ENCODE assay signal across 30 cellular contexts in genomic region chr6:13358486-13358885, GRCh38. TPM values are rescaled to one million over a fixed set of nuclear protein-coding genes. Genes with fewer than 3 reads are reported as not detected.
DNase-seq lines count a peak whose midpoint lies in the region; ATAC-seq and TF ChIP-seq lines count a peak whose summit lies in the region.
"Had no signal": no experiment of that assay in that cellular context is flagged by ENCODE, and none has a peak within 500 bp of the region (broad histone marks: within the 10 kb centered on the region; RNA-seq: fewer than 3 reads in every experiment).

No MANE protein-coding gene starts in this region.

- dilution Hi-C loops in IMR-90 (cut with HindIII; ENCODE audit: low sequenced_read_pairs, unreplicated experiment): no loop called here

- no peak overlapping the region for H4K5ac ChIP-seq in IMR-90 (ENCODE audit: low read depth, low read length)

- H2AK9ac ChIP-seq in IMR-90 (replicated peaks; ENCODE audit: low read depth, low read length, poor library complexity): no peak overlapping the region

- peaks cover 13% of the 10 kb centered on the region for H3F3A ChIP-seq in neural progenitor cell (ENCODE audit: low read depth)

- H3K9me1 ChIP-seq in IMR-90 (ENCODE audit: insufficient read depth, low read length): peaks cover 28% of the 10 kb centered on the region

- H3K4me1 ChIP-seq in IMR-90 (ENCODE audit: control insufficient read depth, insufficient read depth, low read length) (peaks cover 29% of the 10 kb centered on the region), neural progenitor cell (peaks cover 26% of the 10 kb centered on the region)
- H3K4me1 ChIP-seq: prostate gland had no signal

- ATAC-seq in IMR-90 (ENCODE audit: low read depth) (no peak), HG02642 (IDR thresholded peaks at IDR 0.05; ENCODE audit: poor library complexity, unreplicated experiment) (no peak)
- ATAC-seq in activated CD8-positive, alpha-beta T cell treated with anti-CD3 and anti-CD28 coated beads for 36 hours: no peak

- peak overlapping the region; percentile 44; the same call in 1 of the 2 replicates for H3K4ac ChIP-seq in IMR-90 (ENCODE audit: low read depth, low read length)

- H3K9me3 Mint-ChIP-seq in neural progenitor cell: no peaks in the 10 kb centered on the region
- H3K9me3 Mint-ChIP-seq in activated CD8-positive, alpha-beta T cell treated with anti-CD3 and anti-CD28 coated beads for 36 hours: no peaks in the 10 kb centered on the region
- H3K9me3 Mint-ChIP-seq: activated CD4-positive, alpha-beta memory T cell treated with anti-CD3 and anti-CD28 coated beads for 36 hours; activated naive CD4-positive, alpha-beta T cell treated with anti-CD3 and anti-CD28 coated beads for 36 hours; brain; T-helper 1 cell treated with Interleukin-12 subunit alpha and Interleukin-12 subunit beta and Interleukin-4 antibody, amounts not matched to agents 30 μg/mL and 1 μg/mL, for 36 hours; type B pancreatic cell had no signal

- peaks cover 40% of the 10 kb centered on the region for H3K4me1 Mint-ChIP-seq in neural progenitor cell
- peaks cover 44% of the 10 kb centered on the region for H3K4me1 Mint-ChIP-seq in activated CD8-positive, alpha-beta T cell treated with anti-CD3 and anti-CD28 coated beads for 36 hours (ENCODE audit: low read depth)

- H2AFZ ChIP-seq in IMR-90 (replicated peaks; ENCODE audit: low read length, poor library complexity) (no peak overlapping the region), neural progenitor cell (replicated peaks) (no peak overlapping the region)
- H2AFZ ChIP-seq: hepatocyte had no signal

- CTCF ChIA-PET in IMR-90 (lab: Yijun Ruan, JAX): interaction anchor here (0.8 to 1.6 kb wide), 3 partner anchors 40 to 180 kb away, joined by 3 to 5 read pairs (median 4); no protein-coding TSS in a partner anchor
- CTCF ChIA-PET in activated CD8-positive, alpha-beta T cell treated with anti-CD3 and anti-CD28 coated beads for 36 hours (lab: Charles Lee): interaction anchor here (0.7 to 2.0 kb wide), 4 partner anchors 14 to 120 kb away, joined by 3 to 10 read pairs (median 4); no protein-coding TSS in a partner anchor

- H2BK120ac ChIP-seq in IMR-90 (ENCODE audit: low read depth, low read length): peak overlapping the region; percentile 69

- H4K91ac ChIP-seq in IMR-90 (ENCODE audit: insufficient read depth, low read depth, low read length): peak overlapping the region; percentile 32

- no CpG with 5 or more reads among the region's 2 CpGs for WGBS in IMR-90 (ENCODE audit: extremely low coverage in 2 of 2, insufficient read length in 1 of 2), 2 experiments

- H3K27me3 ChIP-seq in IMR-90 (ENCODE audit: control insufficient read depth, insufficient read depth, low read length) (no peaks in the 10 kb centered on the region), dorsolateral prefrontal cortex (no peaks in the 10 kb centered on the region), neural progenitor cell (no peaks in the 10 kb centered on the region)
- H3K27me3 ChIP-seq: gastrocnemius medialis, hepatocyte, neutrophil, Peyer's patch, sigmoid colon had no signal

- DNase-seq in IMR-90 (no peak), OCI-M1 (lab: John Stamatoyannopoulos, UW) (peak; percentile 38), dorsolateral prefrontal cortex (no peak), neural progenitor cell (ENCODE audit: low spot score) (peak; percentile 65), HT-29 (ENCODE audit: low spot score) (no peak)
- DNase-seq in activated CD8-positive, alpha-beta T cell treated with anti-CD3 and anti-CD28 coated beads for 36 hours: no peak
- DNase-seq: activated CD4-positive, alpha-beta memory T cell treated with anti-CD3 and anti-CD28 coated beads for 36 hours; activated CD4-positive, alpha-beta T cell treated with anti-CD3 and anti-CD28 coated beads for 1 hour; activated CD8-positive, alpha-beta memory T cell treated with anti-CD3 and anti-CD28 coated beads, Interleukin-2, amount 50 U/mL, for 48 hours; activated naive CD4-positive, alpha-beta T cell treated with anti-CD3 and anti-CD28 coated beads for 36 hours; amniotic stem cell; DMS53; gastrocnemius medialis; Kasumi-1; MV-4-11; NCI-H1436 treated with DMSO at 0.1 percent for 48 hours; Peyer's patch; sigmoid colon; stimulated activated CD4-positive, alpha-beta T cell treated with anti-CD3 and anti-CD28 coated beads, Interleukin-12 subunit alpha, Interleukin-12 subunit beta, amount 100 ng/mL, for 4 hours; stimulated activated CD4-positive, alpha-beta T cell treated with anti-CD3 and anti-CD28 coated beads, Interleukin-4, amount 100 ng/mL, for 24 hours had no signal

- 0 out of 2 replicates have a peak overlapping the region, but pooled peaks have one; percentile 5 for H3K23ac ChIP-seq in IMR-90 (ENCODE audit: low read depth, low read length)

- H3K27ac ChIP-seq in IMR-90 (ENCODE audit: insufficient read depth, low read length) (no peak overlapping the region), dorsolateral prefrontal cortex (peak overlapping the region in 55 of 59 donors; percentile 0 to 83 (median 64)), neural progenitor cell (no peak overlapping the region)
- H3K27ac ChIP-seq: hepatocyte, HL-60, neutrophil, Peyer's patch, prostate gland, sigmoid colon, SK-N-MC had no signal

- H3K56ac ChIP-seq in IMR-90 (ENCODE audit: extremely low read depth, insufficient read depth, low read length): no peak overlapping the region

- H3K27ac Mint-ChIP-seq in neural progenitor cell: peak overlapping the region; percentile 81
- H3K27ac Mint-ChIP-seq in activated CD8-positive, alpha-beta T cell treated with anti-CD3 and anti-CD28 coated beads for 36 hours: no peak overlapping the region
- H3K27ac Mint-ChIP-seq: activated CD4-positive, alpha-beta memory T cell treated with anti-CD3 and anti-CD28 coated beads for 36 hours; activated naive CD4-positive, alpha-beta T cell treated with anti-CD3 and anti-CD28 coated beads for 36 hours; type B pancreatic cell had no signal

- H4K20me1 ChIP-seq in IMR-90 (ENCODE audit: insufficient read depth, low read length) (no peaks in the 10 kb centered on the region), neural progenitor cell (ENCODE audit: low read depth) (no peaks in the 10 kb centered on the region)

- H3K4me2 ChIP-seq in IMR-90 (ENCODE audit: low read depth, low read length) (no peak overlapping the region), neural progenitor cell (peak overlapping the region; percentile 47)
- H3K4me2 ChIP-seq: hepatocyte had no signal

- no peaks in the 10 kb centered on the region for H3K79me2 ChIP-seq in neural progenitor cell (ENCODE audit: low read depth)
- H3K79me2 ChIP-seq: hepatocyte had no signal

- in situ Hi-C loops in IMR-90 (cut with MboI; ENCODE audit: low sequenced_read_pairs): no loop called here

- TF ChIP-seq POLR2A in IMR-90 (IDR thresholded peaks at IDR 0.05; ENCODE audit: low read depth, low read length): no peak

- H4K8ac ChIP-seq in IMR-90 (ENCODE audit: low read depth in 2 of 2, low read length in 2 of 2): peak overlapping the region in 1 of 2 experiments; percentile 36; a peak in 2 of 4 replicates

- H2BK5ac ChIP-seq in IMR-90 (ENCODE audit: low read depth, low read length, poor library complexity, severe bottlenecking): no peak overlapping the region

- intact Hi-C loops in IMR-90 (cut with micrococcal nuclease) (no loop called here), dorsolateral prefrontal cortex (cut with DNase I) (no loop called here)
- intact Hi-C loops in activated CD8-positive, alpha-beta T cell treated with anti-CD3 and anti-CD28 coated beads for 36 hours (cut with micrococcal nuclease): loop anchor here (5.0 kb wide), 1 partner anchor 69 kb away; no protein-coding TSS in a partner anchor

- H2BK15ac ChIP-seq in IMR-90 (ENCODE audit: low read depth, low read length): peak overlapping the region; percentile 43; the same call in 2 of the 3 replicates

- H3K9ac ChIP-seq in IMR-90 (ENCODE audit: low read depth, low read length) (no peak overlapping the region), neural progenitor cell (no peak overlapping the region)

- no peak overlapping the region for H3K4me3 ChIP-seq in IMR-90 (ENCODE audit: insufficient read depth, low read depth, low read length)
- no peak overlapping the region for H3K4me3 ChIP-seq in dorsolateral prefrontal cortex
- H3K4me3 ChIP-seq in neural progenitor cell: no peak overlapping the region
- H3K4me3 ChIP-seq: gastrocnemius medialis, HAP-1, hepatocyte, Peyer's patch, prostate gland, sigmoid colon, SK-N-MC had no signal

- H3K36me3 Mint-ChIP-seq in neural progenitor cell: no peaks in the 10 kb centered on the region
- H3K36me3 Mint-ChIP-seq in activated CD8-positive, alpha-beta T cell treated with anti-CD3 and anti-CD28 coated beads for 36 hours (ENCODE audit: low read depth): peaks cover 4% of the 10 kb centered on the region
- H3K36me3 Mint-ChIP-seq: activated CD4-positive, alpha-beta memory T cell treated with anti-CD3 and anti-CD28 coated beads for 36 hours; brain had no signal

- no peak for TF ChIP-seq CTCF in IMR-90 (conservative IDR thresholded peaks at IDR 0.05; ENCODE audit: low read depth, low read length)
- TF ChIP-seq CTCF in dorsolateral prefrontal cortex (IDR thresholded peaks at IDR 0.05 in 54 of 56, conservative IDR thresholded peaks at IDR 0.05 in 2 of 56; ENCODE audit: low read depth in 1 of 56, partially characterized antibody in 56 of 56): no peak
- TF ChIP-seq CTCF in neural progenitor cell (IDR thresholded peaks at IDR 0.05): peak; percentile 36
- TF ChIP-seq CTCF in activated CD8-positive, alpha-beta T cell treated with anti-CD3 and anti-CD28 coated beads for 36 hours (IDR thresholded peaks at IDR 0.05): no peak

- no peak overlapping the region for H3K18ac ChIP-seq in IMR-90 (ENCODE audit: low read depth, low read length)

- no peak for TF ChIP-seq RAD21 in IMR-90 (IDR thresholded peaks at IDR 0.05; ENCODE audit: low read length)

- 0 out of 2 replicates have a peak overlapping the region, but pooled peaks have one; percentile 2 for H3K14ac ChIP-seq in IMR-90 (replicated peaks; ENCODE audit: low read depth, low read length)

- POLR2A ChIA-PET in IMR-90 (lab: Charles Lee; ENCODE audit: unreplicated experiment): no interaction called here
- POLR2A ChIA-PET in activated CD8-positive, alpha-beta T cell treated with anti-CD3 and anti-CD28 coated beads for 36 hours (lab: Charles Lee): interaction anchor here (0.5 to 1.9 kb wide), 3 partner anchors 14 to 256 kb away, joined by 3 to 5 read pairs (median 3); partner anchors contain the start of gene NOL7

- H3K36me3 ChIP-seq in IMR-90 (ENCODE audit: control insufficient read depth, insufficient read depth, low read length) (no peaks in the 10 kb centered on the region), neural progenitor cell (no peaks in the 10 kb centered on the region)
- H3K36me3 ChIP-seq: gastrocnemius medialis, HAP-1, neutrophil, Peyer's patch, prostate gland, sigmoid colon had no signal

- H3K4me3 Mint-ChIP-seq in neural progenitor cell: no peak overlapping the region
- H3K4me3 Mint-ChIP-seq in activated CD8-positive, alpha-beta T cell treated with anti-CD3 and anti-CD28 coated beads for 36 hours: no peak overlapping the region
- H3K4me3 Mint-ChIP-seq: activated CD4-positive, alpha-beta memory T cell treated with anti-CD3 and anti-CD28 coated beads for 36 hours; activated naive CD4-positive, alpha-beta T cell treated with anti-CD3 and anti-CD28 coated beads for 36 hours; T-helper 1 cell treated with Interleukin-12 subunit alpha and Interleukin-12 subunit beta and Interleukin-4 antibody, amounts not matched to agents 30 μg/mL and 1 μg/mL, for 36 hours; type B pancreatic cell had no signal

- peaks cover 0 to 9% of the 10 kb centered on the region in 2 experiments; a peak in 2 of 4 replicates for H3K79me1 ChIP-seq in IMR-90 (ENCODE audit: low read depth in 1 of 2, low read length in 2 of 2)

- BruUV-seq in IMR-90 (replicated peaks; lab: Mats Ljungman, UMichigan): no TSS peak

- H3K9me3 ChIP-seq in IMR-90 (ENCODE audit: control insufficient read depth, insufficient read depth, low read length) (no peaks in the 10 kb centered on the region), neural progenitor cell (ENCODE audit: low read depth) (no peaks in the 10 kb centered on the region)
- H3K9me3 ChIP-seq: gastrocnemius medialis, HAP-1, neutrophil, Peyer's patch, prostate gland, sigmoid colon had no signal

- peak overlapping the region; percentile 60; the same call in 1 of the 2 replicates for H2AK5ac ChIP-seq in IMR-90 (ENCODE audit: low read depth, low read length)

- H2BK20ac ChIP-seq in IMR-90 (ENCODE audit: low read depth, low read length): peak overlapping the region; percentile 72; the same call in 1 of the 2 replicates

- H3K27me3 Mint-ChIP-seq in neural progenitor cell (ENCODE audit: insufficient read depth, low read depth): no peaks in the 10 kb centered on the region
- H3K27me3 Mint-ChIP-seq in activated CD8-positive, alpha-beta T cell treated with anti-CD3 and anti-CD28 coated beads for 36 hours: no peaks in the 10 kb centered on the region
- H3K27me3 Mint-ChIP-seq: activated CD4-positive, alpha-beta memory T cell treated with anti-CD3 and anti-CD28 coated beads for 36 hours; type B pancreatic cell had no signal

RNA-seq across cellular contexts. Expression of gene TBC1D7, which starts 30.1 kb away (rescaled TPM):
- total RNA-seq in IMR-90 (2012; rRNA removed) (14.3 and 16.4 TPM in 2 replicates), dorsolateral prefrontal cortex (10 to 100 TPM; 18.2 to 52.1 (median 27.5) TPM), neural progenitor cell (ENCODE audit: low replicate concordance) (52.8 and 54.9 TPM in 2 replicates)
- polyA plus RNA-seq in IMR-90 (2012; rRNA removed): 17.6 and 22.6 TPM in 2 replicates
- polyA plus RNA-seq in IMR-90 (2012; cell fraction: cytosol; rRNA removed): 9.8 and 23.1 TPM in 2 replicates
- polyA plus RNA-seq in IMR-90 (2012; cell fraction: nucleus; rRNA removed; ENCODE audit: low replicate concordance): 3.2 and 15.3 TPM in 2 replicates
- total RNA-seq in HT-29 (2014; rRNA removed; shearing (Covaris generic)): 12.9 and 13.1 TPM in 2 replicates
- 10 to 100 TPM; 21.3 to 23.8 TPM for total RNA-seq in activated CD8-positive, alpha-beta T cell treated with anti-CD3 and anti-CD28 coated beads for 36 hours

Comparison
In these comparisons a context has a peak if more than half of its experiments do, and no peak if none do; other contexts are left out.
1. DNase-seq: peak in OCI-M1 (single experiment) and neural progenitor cell (single experiment); none in IMR-90 (single experiment), dorsolateral prefrontal cortex (0 of 10), HT-29 (single experiment) and activated CD8-positive, alpha-beta T cell treated with anti-CD3 and anti-CD28 coated beads for 36 hours (single experiment).
2. H3K27ac ChIP-seq: peak in dorsolateral prefrontal cortex (55 of 59); none in IMR-90 (single experiment) and neural progenitor cell (single experiment).